In the genomic region with DNA sequence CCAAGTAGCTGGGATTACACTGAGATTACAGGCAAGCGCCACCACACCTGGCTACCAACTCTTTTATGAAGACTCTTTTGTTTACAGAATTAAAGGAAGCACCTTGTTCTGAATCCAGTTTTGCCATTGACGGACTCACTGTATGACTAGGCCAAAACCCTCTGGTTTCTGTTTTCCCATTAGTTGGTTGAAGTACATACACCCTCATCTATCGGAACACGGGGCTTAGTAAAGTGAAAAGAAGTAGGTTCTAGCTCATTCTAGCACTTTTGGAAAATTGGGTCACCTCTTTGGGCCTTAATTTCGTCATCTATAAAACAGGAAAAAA, we compare ENCODE assay signal across 1 cellular context.
TF ChIP-seq lines count a peak whose summit lies in the region.

No MANE protein-coding gene starts in this region.

TF ChIP-seq in HepG2, 621 proteins besides CTCF, POLR2A, EP300 and RAD21 (continued from another document):
- TF ChIP-seq ZNF264 (CRISPR knock-in tag; IDR thresholded peaks at IDR 0.05) = no peak
- TF ChIP-seq, protein P1, sequence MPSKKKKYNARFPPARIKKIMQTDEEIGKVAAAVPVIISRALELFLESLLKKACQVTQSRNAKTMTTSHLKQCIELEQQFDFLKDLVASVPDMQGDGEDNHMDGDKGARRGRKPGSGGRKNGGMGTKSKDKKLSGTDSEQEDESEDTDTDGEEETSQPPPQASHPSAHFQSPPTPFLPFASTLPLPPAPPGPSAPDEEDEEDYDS (CRISPR knock-in tag; IDR thresholded peaks at IDR 0.05) = no peak
- TF ChIP-seq, protein P2, sequence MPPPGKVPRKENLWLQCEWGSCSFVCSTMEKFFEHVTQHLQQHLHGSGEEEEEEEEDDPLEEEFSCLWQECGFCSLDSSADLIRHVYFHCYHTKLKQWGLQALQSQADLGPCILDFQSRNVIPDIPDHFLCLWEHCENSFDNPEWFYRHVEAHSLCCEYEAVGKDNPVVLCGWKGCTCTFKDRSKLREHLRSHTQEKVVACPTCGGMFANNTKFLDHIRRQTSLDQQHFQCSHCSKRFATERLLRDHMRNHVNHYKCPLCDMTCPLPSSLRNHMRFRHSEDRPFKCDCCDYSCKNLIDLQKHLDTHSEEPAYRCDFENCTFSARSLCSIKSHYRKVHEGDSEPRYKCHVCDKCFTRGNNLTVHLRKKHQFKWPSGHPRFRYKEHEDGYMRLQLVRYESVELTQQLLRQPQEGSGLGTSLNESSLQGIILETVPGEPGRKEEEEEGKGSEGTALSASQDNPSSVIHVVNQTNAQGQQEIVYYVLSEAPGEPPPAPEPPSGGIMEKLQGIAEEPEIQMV (CRISPR knock-in tag; IDR thresholded peaks at IDR 0.05; ENCODE audit: low read depth) = no peak
